Comparison of ENCODE assay signal across 23 cellular contexts in genomic region chr1:61612600-61612999, GRCh38.
DNase-seq lines count a peak whose midpoint lies in the region; ATAC-seq lines count a peak whose summit lies in the region.
"Had no signal": no experiment of that assay in that cellular context is flagged by ENCODE, and none has a peak within 500 bp of the region (broad histone marks: within the 10 kb centered on the region; RNA-seq: fewer than 3 reads in every experiment).

No MANE protein-coding gene starts in this region.

- H3K27me3 Mint-ChIP-seq in effector memory CD8-positive, alpha-beta T cell = peaks cover 22 to 36% of the 10 kb centered on the region in 2 donors
- H3K27me3 Mint-ChIP-seq in activated CD8-positive, alpha-beta memory T cell treated with anti-CD3 and anti-CD28 coated beads, Interleukin-2, amount 10 ng/mL, durations not matched to agents 7 days and 5 days = peaks cover 2% of the 10 kb centered on the region

- ATAC-seq in HG02759 (IDR thresholded peaks at IDR 0.05; ENCODE audit: unreplicated experiment) = peak; percentile 39
- ATAC-seq in effector memory CD8-positive, alpha-beta T cell (replicated peaks) = no peak
- ATAC-seq in activated CD8-positive, alpha-beta memory T cell treated with anti-CD3 and anti-CD28 coated beads, Interleukin-2, amount 10 ng/mL, durations not matched to agents 7 days and 5 days = no peak
- ATAC-seq: Right ventricle myocardium inferior had no signal

- no peak overlapping the region for H3K27ac Mint-ChIP-seq in effector memory CD8-positive, alpha-beta T cell
- H3K27ac Mint-ChIP-seq in activated CD8-positive, alpha-beta memory T cell treated with anti-CD3 and anti-CD28 coated beads, Interleukin-2, amount 10 ng/mL, durations not matched to agents 7 days and 5 days = no peak overlapping the region
- H3K27ac Mint-ChIP-seq: activated T-helper 1 cell treated with anti-CD3 and anti-CD28 coated beads, Interleukin-12 subunit alpha, Interleukin-12 subunit beta, Interleukin-2, Interleukin-4 antibody, amounts not matched to agents 30 ng/mL and 10 ng/mL and 1 ng/mL, durations not matched to agents 14 hours and 24 hours and 36 hours; nephron had no signal

- H3K4me1 Mint-ChIP-seq in effector memory CD8-positive, alpha-beta T cell (ENCODE audit: low read depth in 2 of 2) = no peaks in the 10 kb centered on the region
- H3K4me1 Mint-ChIP-seq in activated CD8-positive, alpha-beta memory T cell treated with anti-CD3 and anti-CD28 coated beads, Interleukin-2, amount 10 ng/mL, durations not matched to agents 7 days and 5 days = no peaks in the 10 kb centered on the region

- no peak overlapping the region for H3K4me3 Mint-ChIP-seq in effector memory CD8-positive, alpha-beta T cell
- no peak overlapping the region for H3K4me3 Mint-ChIP-seq in activated CD8-positive, alpha-beta memory T cell treated with anti-CD3 and anti-CD28 coated beads, Interleukin-2, amount 10 ng/mL, durations not matched to agents 7 days and 5 days
- H3K4me3 Mint-ChIP-seq: activated T-helper 1 cell treated with anti-CD3 and anti-CD28 coated beads, Interleukin-12 subunit alpha, Interleukin-12 subunit beta, Interleukin-2, Interleukin-4 antibody, amounts not matched to agents 30 ng/mL and 10 ng/mL and 1 ng/mL, durations not matched to agents 14 hours and 24 hours and 36 hours; nephron had no signal

- in situ Hi-C loops in ACHN (cut with HindIII; ENCODE audit: low pct_ligation_motif_present, low pct_unique_long_range_greater_than_20kb, low sequenced_read_pairs) = no loop called here

- CTCF ChIA-PET in activated CD8-positive, alpha-beta memory T cell treated with anti-CD3 and anti-CD28 coated beads, Interleukin-2, amount 10 ng/mL, durations not matched to agents 7 days and 5 days (lab: Charles Lee) = no interaction called here

- H3K36me3 Mint-ChIP-seq in effector memory CD8-positive, alpha-beta T cell (ENCODE audit: insufficient read depth) = no peaks in the 10 kb centered on the region
- no peaks in the 10 kb centered on the region for H3K36me3 Mint-ChIP-seq in activated CD8-positive, alpha-beta memory T cell treated with anti-CD3 and anti-CD28 coated beads, Interleukin-2, amount 10 ng/mL, durations not matched to agents 7 days and 5 days

- peak; percentile 73 to 80 for DNase-seq in AML-193 (lab: John Stamatoyannopoulos, UW)
- peak; percentile 50 for DNase-seq in NOMO-1 treated with DMSO at 0.1 percent for 48 hours (lab: John Stamatoyannopoulos, UW; ENCODE audit: unreplicated experiment)
- DNase-seq in globus pallidus (ENCODE audit: low spot score) = peak; percentile 20
- no peak for DNase-seq in 8988T
- DNase-seq in effector memory CD8-positive, alpha-beta T cell = no peak
- DNase-seq in activated CD8-positive, alpha-beta memory T cell treated with anti-CD3 and anti-CD28 coated beads, Interleukin-2, amount 10 ng/mL, durations not matched to agents 7 days and 5 days = no peak
- DNase-seq in ACHN = no peak
- DNase-seq: activated CD4-positive, CD25-positive, alpha-beta regulatory T cell; activated naive CD4-positive, alpha-beta T cell treated with anti-CD3 and anti-CD28 coated beads, Interleukin-2, amount 50 U/mL, for 16 hours; Caco-2; DMS79; GDM1; IMR-90; islet precursor cell; NCI-H2081; NCI-H226; retina; spleen; trophoblast cell had no signal

- H3K9me3 Mint-ChIP-seq in effector memory CD8-positive, alpha-beta T cell = no peaks in the 10 kb centered on the region
- no peaks in the 10 kb centered on the region for H3K9me3 Mint-ChIP-seq in activated CD8-positive, alpha-beta memory T cell treated with anti-CD3 and anti-CD28 coated beads, Interleukin-2, amount 10 ng/mL, durations not matched to agents 7 days and 5 days (ENCODE audit: low read depth)
- H3K9me3 Mint-ChIP-seq: activated T-helper 1 cell treated with anti-CD3 and anti-CD28 coated beads, Interleukin-12 subunit alpha, Interleukin-12 subunit beta, Interleukin-2, Interleukin-4 antibody, amounts not matched to agents 30 ng/mL and 10 ng/mL and 1 ng/mL, durations not matched to agents 14 hours and 24 hours and 36 hours; nephron had no signal

Comparison
In these comparisons a context has a peak if more than half of its experiments do, and no peak if none do; other contexts are left out.
1. DNase-seq: peak in AML-193 (2 of 2), NOMO-1 treated with DMSO at 0.1 percent for 48 hours (single experiment) and globus pallidus (single experiment); none in 8988T (single experiment), effector memory CD8-positive, alpha-beta T cell (0 of 3), activated CD8-positive, alpha-beta memory T cell treated with anti-CD3 and anti-CD28 coated beads, Interleukin-2, amount 10 ng/mL, durations not matched to agents 7 days and 5 days (single experiment) and ACHN (single experiment).